ENCODE assay signal across 1 cellular context in the genomic region with DNA sequence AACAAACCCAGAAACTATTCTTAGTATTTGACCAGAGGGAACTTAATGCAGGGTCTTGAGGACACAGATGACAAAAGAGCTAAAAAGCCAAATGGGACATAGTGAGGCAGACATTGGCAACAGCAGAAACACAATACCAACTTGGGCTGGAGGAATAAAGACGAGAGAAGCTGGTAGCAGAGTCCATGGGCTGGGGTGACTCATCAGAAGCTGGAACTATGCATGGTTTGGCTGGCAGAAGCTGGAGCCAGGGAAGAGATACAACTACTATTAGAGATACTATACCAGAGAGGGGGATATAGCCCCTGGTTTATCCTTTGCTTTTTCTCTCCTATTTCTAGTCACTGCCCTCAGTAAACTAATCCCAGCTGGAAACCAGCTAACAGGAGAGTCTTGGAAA.
A peak's percentile ranks its signal among the peaks of the same experiment; 100 is the strongest.
TF ChIP-seq lines count a peak whose summit lies in the region.

No MANE protein-coding gene starts in this region.

TF ChIP-seq in IMR-90, 13 proteins besides CTCF, POLR2A, EP300 and RAD21 (continued from another document):
- no peak for TF ChIP-seq NFE2L2 (IDR thresholded peaks at IDR 0.05; ENCODE audit: low read depth, low read length)
- TF ChIP-seq FOS (IDR thresholded peaks at IDR 0.05; ENCODE audit: low read depth, low read length), result peak; percentile 52; the same call in 1 of the 2 replicates
- TF ChIP-seq CEBPB (IDR thresholded peaks at IDR 0.05; ENCODE audit: low read depth, low read length), result no peak
